1 cellular context compared by ENCODE assay signal in genomic region chr7:38831262-38831661, GRCh38.
TF ChIP-seq lines count a peak whose summit lies in the region.

No MANE protein-coding gene starts in this region.

TF ChIP-seq in A549, 52 proteins besides CTCF, POLR2A, EP300 and RAD21 (continued from another document):
- TF ChIP-seq HES2 (IDR thresholded peaks at IDR 0.05) (no peak), NR3C1 (IDR thresholded peaks at IDR 0.05) (no peak)
